ENCODE assay signal across 21 cellular contexts in the genomic region with DNA sequence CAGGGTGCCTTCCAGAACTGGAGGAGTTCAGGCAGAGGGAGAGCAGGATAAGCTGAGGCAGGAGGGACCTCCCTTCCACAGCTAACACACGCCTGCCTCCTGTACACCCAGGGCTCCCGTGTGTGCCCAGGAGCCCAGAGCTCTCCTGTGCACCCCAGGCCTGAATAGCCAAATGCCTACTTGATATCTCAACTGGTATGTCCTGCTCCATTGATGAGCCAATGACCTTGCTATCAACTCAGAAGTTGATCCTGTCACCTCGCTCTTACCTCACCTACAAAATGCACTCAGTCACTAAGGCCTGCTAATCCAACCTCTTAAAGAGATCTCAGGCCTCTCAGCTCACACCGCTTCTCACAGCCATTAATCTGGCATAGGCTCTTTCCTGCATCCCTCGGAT. TPM values are rescaled to one million over a fixed set of nuclear protein-coding genes. Genes with fewer than 3 reads are reported as not detected.
DNase-seq lines count a peak whose midpoint lies in the region; ATAC-seq and TF ChIP-seq lines count a peak whose summit lies in the region.
"Had no signal": no experiment of that assay in that cellular context is flagged by ENCODE, and none has a peak within 500 bp of the region (broad histone marks: within the 10 kb centered on the region; RNA-seq: fewer than 3 reads in every experiment).

No MANE protein-coding gene starts in this region.

- H3K27me3 ChIP-seq in WERI-Rb-1 (ENCODE audit: insufficient read depth, low read depth, severe bottlenecking) (no peaks in the 10 kb centered on the region), gastrocnemius medialis (no peaks in the 10 kb centered on the region), SK-N-SH (ENCODE audit: insufficient read depth) (no peaks in the 10 kb centered on the region)
- H3K27me3 ChIP-seq: BE2C had no signal

- DNase-seq in NCI-H82 (lab: John Stamatoyannopoulos, UW) (peak; percentile 90), WERI-Rb-1 (peak; percentile 82), left lobe of liver (ENCODE audit: low spot score) (peak; percentile 55), gastrocnemius medialis (no peak), SK-N-SH (no peak), SKM-1 treated with dmso at 0.1 percent for 144 hours (lab: John Stamatoyannopoulos, UW; ENCODE audit: unreplicated experiment) (no peak)
- DNase-seq: ACHN; BE2C; CD4-positive, CD25-positive, alpha-beta regulatory T cell; CD8-positive, alpha-beta memory T cell; COR-L47; DMS 273 treated with DMSO at 0.1 percent for 48 hours; DMS53; DND-41; EL; GM23248; HCEC 1CT; HFFc6 had no signal

- intact Hi-C loops in gastrocnemius medialis (cut with DNase I; ENCODE audit: low total_unique reads), result no loop called here

- no peaks in the 10 kb centered on the region for H4K20me1 ChIP-seq in SK-N-SH (ENCODE audit: insufficient read depth)

- CTCF ChIA-PET in SK-N-SH (lab: Yijun Ruan, JAX), result interaction anchor here (1.2 kb wide), 1 partner anchor 9 kb away, joined by 4 read pairs; no protein-coding TSS in a partner anchor

- in situ Hi-C loops in gastrocnemius medialis (cut with MboI; ENCODE audit: low sequenced_read_pairs in 4 of 4), result loop anchor here in 2 of 4 donors (25.0 kb wide), 1 partner anchor 273 kb away; the partner anchor contains the start of gene CPT2 (in 2 of the 2)

- H3K4me3 ChIP-seq in WERI-Rb-1 (ENCODE audit: low read depth, low read length) (no peak overlapping the region), gastrocnemius medialis (no peak overlapping the region), SK-N-SH (ENCODE audit: low read depth in 2 of 2, low read length in 1 of 2) (no peak overlapping the region)
- H3K4me3 ChIP-seq: GM12878, GM23248 had no signal

- 90% methylated on average over 4 of the region's 5 CpGs for WGBS in SK-N-SH (ENCODE audit: low lambda C conversion rate)

- H3K9me2 ChIP-seq in SK-N-SH, result no peaks in the 10 kb centered on the region

- peaks cover 6% of the 10 kb centered on the region for H3K9me3 ChIP-seq in WERI-Rb-1 (ENCODE audit: severe bottlenecking)
- no peaks in the 10 kb centered on the region for H3K9me3 ChIP-seq in gastrocnemius medialis
- no peaks in the 10 kb centered on the region for H3K9me3 ChIP-seq in SK-N-SH
- H3K9me3 ChIP-seq: BE2C had no signal

- peaks cover 24 to 26% of the 10 kb centered on the region in 2 donors for H3K4me1 ChIP-seq in gastrocnemius medialis
- no peaks in the 10 kb centered on the region for H3K4me1 ChIP-seq in SK-N-SH (ENCODE audit: control insufficient read depth in 1 of 2, insufficient read depth in 2 of 2, low read depth in 1 of 2, low read length in 1 of 2)
- H3K4me1 ChIP-seq: BE2C had no signal

- H2AFZ ChIP-seq in SK-N-SH (ENCODE audit: low read depth), result no peak overlapping the region
- H2AFZ ChIP-seq: GM23248 had no signal

- no peaks in the 10 kb centered on the region for H3K79me2 ChIP-seq in SK-N-SH (ENCODE audit: insufficient read depth)

- H3K36me3 ChIP-seq in WERI-Rb-1 (no peaks in the 10 kb centered on the region), gastrocnemius medialis (no peaks in the 10 kb centered on the region), SK-N-SH (replicated peaks in 1 of 2; ENCODE audit: control insufficient read depth in 1 of 2, insufficient read depth in 2 of 2, low read length in 1 of 2) (no peaks in the 10 kb centered on the region)
- H3K36me3 ChIP-seq: BE2C had no signal

- no peak overlapping the region for H3K4me2 ChIP-seq in SK-N-SH

- H3K27ac ChIP-seq in WERI-Rb-1, result peak overlapping the region; percentile 69
- H3K27ac ChIP-seq in gastrocnemius medialis, result peak overlapping the region in 3 of 4 donors; percentile 37 to 73 (median 66)
- no peak overlapping the region for H3K27ac ChIP-seq in SK-N-SH (ENCODE audit: low read depth in 2 of 2, low read length in 1 of 2)
- H3K27ac ChIP-seq: GM23248 had no signal

- POLR2A ChIA-PET in SK-N-SH (lab: Yijun Ruan, JAX), result no interaction called here

- no peak for TF ChIP-seq EP300 in SK-N-SH (IDR thresholded peaks at IDR 0.05; ENCODE audit: borderline replicate concordance in 1 of 2, low read depth in 1 of 2, low read length in 1 of 2)

- peak; percentile 19 for ATAC-seq in left lobe of liver
- ATAC-seq in gastrocnemius medialis, result no peak
- ATAC-seq in GM18511 (IDR thresholded peaks at IDR 0.05; ENCODE audit: unreplicated experiment), result no peak
- ATAC-seq: GM12878 had no signal

- no peaks in the 10 kb centered on the region for H3F3A ChIP-seq in SK-N-SH (replicated peaks; ENCODE audit: insufficient read depth)

- TF ChIP-seq POLR2A in gastrocnemius medialis (IDR thresholded peaks at IDR 0.05), result no peak

- no peak for TF ChIP-seq CTCF in WERI-Rb-1 (IDR thresholded peaks at IDR 0.05; ENCODE audit: low read depth, low read length)
- TF ChIP-seq CTCF in gastrocnemius medialis (IDR thresholded peaks at IDR 0.05 in 4 of 5, conservative IDR thresholded peaks at IDR 0.05 in 1 of 5), result no peak
- no peak for TF ChIP-seq CTCF in SK-N-SH (IDR thresholded peaks at IDR 0.05)

- TF ChIP-seq RAD21 in SK-N-SH (IDR thresholded peaks at IDR 0.05; ENCODE audit: low read length), result no peak

- no peak overlapping the region for H3K9ac ChIP-seq in SK-N-SH
- H3K9ac ChIP-seq: GM23248 had no signal

TF ChIP-seq in SK-N-SH, 30 proteins besides CTCF, POLR2A, EP300 and RAD21:
- TF ChIP-seq ELF1 (IDR thresholded peaks at IDR 0.05) (no peak), TAF1 (IDR thresholded peaks at IDR 0.05; ENCODE audit: borderline replicate concordance, low read depth, low read length) (no peak), MXI1 (IDR thresholded peaks at IDR 0.05; ENCODE audit: low read depth, low read length) (no peak), FOXJ3 (CRISPR knock-in tag; IDR thresholded peaks at IDR 0.05) (no peak), MEF2A (IDR thresholded peaks at IDR 0.05; ENCODE audit: borderline replicate concordance, low read depth) (no peak), TCF12 (IDR thresholded peaks at IDR 0.05) (no peak)
- TF ChIP-seq, protein P1, sequence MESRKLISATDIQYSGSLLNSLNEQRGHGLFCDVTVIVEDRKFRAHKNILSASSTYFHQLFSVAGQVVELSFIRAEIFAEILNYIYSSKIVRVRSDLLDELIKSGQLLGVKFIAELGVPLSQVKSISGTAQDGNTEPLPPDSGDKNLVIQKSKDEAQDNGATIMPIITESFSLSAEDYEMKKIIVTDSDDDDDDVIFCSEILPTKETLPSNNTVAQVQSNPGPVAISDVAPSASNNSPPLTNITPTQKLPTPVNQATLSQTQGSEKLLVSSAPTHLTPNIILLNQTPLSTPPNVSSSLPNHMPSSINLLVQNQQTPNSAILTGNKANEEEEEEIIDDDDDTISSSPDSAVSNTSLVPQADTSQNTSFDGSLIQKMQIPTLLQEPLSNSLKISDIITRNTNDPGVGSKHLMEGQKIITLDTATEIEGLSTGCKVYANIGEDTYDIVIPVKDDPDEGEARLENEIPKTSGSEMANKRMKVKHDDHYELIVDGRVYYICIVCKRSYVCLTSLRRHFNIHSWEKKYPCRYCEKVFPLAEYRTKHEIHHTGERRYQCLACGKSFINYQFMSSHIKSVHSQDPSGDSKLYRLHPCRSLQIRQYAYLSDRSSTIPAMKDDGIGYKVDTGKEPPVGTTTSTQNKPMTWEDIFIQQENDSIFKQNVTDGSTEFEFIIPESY (IDR thresholded peaks at IDR 0.05; ENCODE audit: borderline replicate concordance, low read depth), result no peak
- TF ChIP-seq, protein P2, sequence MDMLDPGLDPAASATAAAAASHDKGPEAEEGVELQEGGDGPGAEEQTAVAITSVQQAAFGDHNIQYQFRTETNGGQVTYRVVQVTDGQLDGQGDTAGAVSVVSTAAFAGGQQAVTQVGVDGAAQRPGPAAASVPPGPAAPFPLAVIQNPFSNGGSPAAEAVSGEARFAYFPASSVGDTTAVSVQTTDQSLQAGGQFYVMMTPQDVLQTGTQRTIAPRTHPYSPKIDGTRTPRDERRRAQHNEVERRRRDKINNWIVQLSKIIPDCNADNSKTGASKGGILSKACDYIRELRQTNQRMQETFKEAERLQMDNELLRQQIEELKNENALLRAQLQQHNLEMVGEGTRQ (IDR thresholded peaks at IDR 0.05; ENCODE audit: borderline replicate concordance, low read depth, low read length), result no peak

RNA-seq across cellular contexts. Expression of gene ECHDC2, which starts 7.1 kb away (rescaled TPM):
- total RNA-seq in left lobe of liver (966 TPM), gastrocnemius medialis (10 to 100 TPM; 15.9 to 49.4 (median 28.2) TPM)
- 0.20 and 0.37 TPM in 2 replicates for polyA plus RNA-seq in SK-N-SH (2012; rRNA removed)
- polyA plus RNA-seq in SK-N-SH (2012; cell fraction: cytosol; rRNA removed), result 0.05 and 0.12 TPM in 2 replicates
- polyA plus RNA-seq in SK-N-SH (2012; cell fraction: nucleus; rRNA removed), result 3.5 and 4.9 TPM in 2 replicates
- total RNA-seq: G401 had no signal

RNA-seq across cellular contexts. Expression of gene SCP2, which starts 12.6 kb away (rescaled TPM):
- total RNA-seq in left lobe of liver, result 796 TPM
- 10 to 100 TPM; 44.6 to 75.4 (median 61.1) TPM for total RNA-seq in gastrocnemius medialis
- polyA plus RNA-seq in SK-N-SH (2012; rRNA removed), result 49.5 and 68.9 TPM in 2 replicates
- polyA plus RNA-seq in SK-N-SH (2012; cell fraction: cytosol; rRNA removed), result 98.3 and 136 TPM in 2 replicates
- 16.6 and 33.8 TPM in 2 replicates for polyA plus RNA-seq in SK-N-SH (2012; cell fraction: nucleus; rRNA removed)

Comparison
In these comparisons a context has a peak if more than half of its experiments do, and no peak if none do; other contexts are left out.
1. DNase-seq: peak in NCI-H82 (single experiment), WERI-Rb-1 (single experiment) and left lobe of liver (single experiment); none in gastrocnemius medialis (0 of 2), SK-N-SH (single experiment) and SKM-1 treated with dmso at 0.1 percent for 144 hours (single experiment).
2. H3K27ac ChIP-seq: peak in WERI-Rb-1 (single experiment) and gastrocnemius medialis (3 of 4); none in SK-N-SH (0 of 2).
3. RNA of gene ECHDC2, which starts 7.1 kb away (total RNA-seq): 966 TPM in left lobe of liver (single experiment); 15.9 to 49.4 TPM in gastrocnemius medialis; every median in the first group is over 10 times any median in the second.
4. RNA of gene SCP2, which starts 12.6 kb away (total RNA-seq): 796 TPM in left lobe of liver (single experiment); 44.6 to 75.4 TPM in gastrocnemius medialis; every median in the first group is over 10 times any median in the second.